17 cellular contexts compared by ENCODE assay signal in genomic region chr6:167779123-167779992, GRCh38. TPM values are rescaled to one million over a fixed set of nuclear protein-coding genes. Genes with fewer than 3 reads are reported as not detected.
DNase-seq lines count a peak whose midpoint lies in the region; ATAC-seq, FAIRE-seq and TF ChIP-seq lines count a peak whose summit lies in the region.
"Had no signal": no experiment of that assay in that cellular context is flagged by ENCODE, and none has a peak within 500 bp of the region (broad histone marks: within the 10 kb centered on the region; RNA-seq: fewer than 3 reads in every experiment).

No MANE protein-coding gene starts in this region.

- no peaks in the 10 kb centered on the region for H3K9me3 ChIP-seq in kidney (ENCODE audit: control insufficient read depth in 1 of 2, low read length in 2 of 2)
- H3K9me3 ChIP-seq in spleen: no peaks in the 10 kb centered on the region
- H3K9me3 ChIP-seq: SJSA1 had no signal

- no peak overlapping the region for H3K4me3 ChIP-seq in kidney (ENCODE audit: low read length in 2 of 2)
- no peak overlapping the region for H3K4me3 ChIP-seq in spleen
- H3K4me3 ChIP-seq: SJSA1 had no signal

- H3K4me1 ChIP-seq in kidney (ENCODE audit: control insufficient read depth in 1 of 2, insufficient read depth in 1 of 2, low read depth in 1 of 2, low read length in 2 of 2) (peaks cover 13 to 14% of the 10 kb centered on the region in 2 donors), spleen (no peaks in the 10 kb centered on the region)
- H3K4me1 ChIP-seq: SJSA1 had no signal

- H3K9ac ChIP-seq in kidney (ENCODE audit: low read length in 2 of 2): no peak overlapping the region

- FAIRE-seq in kidney (lab: Jason Lieb, UNC): no peak

- no peak for ATAC-seq in SK-N-SH treated with all-trans-retinoic acid at 6 μM for 48 hours

- H3K27ac ChIP-seq in kidney (ENCODE audit: low read depth in 2 of 2, low read length in 2 of 2) (peak overlapping the region in 1 of 2 donors; percentile 74), spleen (no peak overlapping the region)
- H3K27ac ChIP-seq: SJSA1 had no signal

- 85 to 93% (median 88%) methylated on average over 18 to 20 of the region's 20 CpGs for WGBS in spleen, 5 donors

- DNase-seq in NCI-H1092 treated with DMSO at 0.1 percent for 48 hours (lab: John Stamatoyannopoulos, UW) (peak; percentile 74), NCI-H2107 treated with DMSO at 0.1 percent for 48 hours (lab: John Stamatoyannopoulos, UW; ENCODE audit: unreplicated experiment) (peak; percentile 74), kidney (peak; percentile 40), spleen (peak; percentile 66), NCI-H526 treated with DMSO at 0.1 percent for 48 hours (lab: John Stamatoyannopoulos, UW) (no peak)
- no peak for DNase-seq in stimulated activated CD4-positive, alpha-beta T cell treated with anti-CD3 and anti-CD28 coated beads, Interleukin-12 subunit alpha, Interleukin-12 subunit beta, amount 100 ng/mL, for 4 hours
- DNase-seq: ACHN; AML-193; CD4-positive, CD25-positive, alpha-beta regulatory T cell; EL; H7; NCI-H2171; NCI-H446 treated with DMSO at 0.1 percent for 48 hours; NCI-H748 treated with DMSO at 0.1 percent for 48 hours; SW 1271 had no signal

- TF ChIP-seq POLR2A in spleen (IDR thresholded peaks at IDR 0.05): no peak

- intact Hi-C loops in kidney (cut with DNase I) (no loop called here), spleen (cut with DNase I; ENCODE audit: low total_unique reads) (no loop called here)

- H3K36me3 ChIP-seq in kidney (ENCODE audit: control insufficient read depth in 1 of 2, insufficient read depth in 2 of 2, low read length in 2 of 2) (no peaks in the 10 kb centered on the region), spleen (no peaks in the 10 kb centered on the region)
- H3K36me3 ChIP-seq: SJSA1 had no signal

- peaks cover 0 to 4% (median 0%) of the 10 kb centered on the region in 7 donors for H3K27me3 ChIP-seq in spleen (replicated peaks in 1 of 7)
- H3K27me3 ChIP-seq: SJSA1 had no signal

- TF ChIP-seq CTCF in kidney (IDR thresholded peaks at IDR 0.05; ENCODE audit: borderline replicate concordance, extremely low read depth, insufficient read depth) (no peak), spleen (IDR thresholded peaks at IDR 0.05 in 8 of 11, conservative IDR thresholded peaks at IDR 0.05 in 3 of 11) (no peak)

TF ChIP-seq in SK-N-SH treated with all-trans-retinoic acid at 6 μM for 48 hours, 23 proteins besides CTCF, POLR2A, EP300 and RAD21:
- no peak for TF ChIP-seq ZC3H10 (CRISPR knock-in tag; IDR thresholded peaks at IDR 0.05)

RNA-seq across cellular contexts. Expression of gene AFDN, which starts 47.4 kb away (rescaled TPM):
- total RNA-seq in kidney (175 TPM), spleen (100 to 1,000 TPM in 5 of 7 donors, 10 to 100 TPM in 2; 71.3 to 148 (median 133) TPM)
- polyA plus RNA-seq in kidney (ENCODE audit: insufficient read depth, low read depth, low replicate concordance) (21.5 TPM), spleen (10 to 100 TPM in 2 of 3 donors, 1 to 10 TPM in 1; 7.4 to 24.1 (median 12.1) TPM)

Comparison
In these comparisons a context has a peak if more than half of its experiments do, and no peak if none do; other contexts are left out.
1. DNase-seq: peak in NCI-H1092 treated with DMSO at 0.1 percent for 48 hours (single experiment), NCI-H2107 treated with DMSO at 0.1 percent for 48 hours (single experiment), kidney (single experiment) and spleen (single experiment); none in NCI-H526 treated with DMSO at 0.1 percent for 48 hours (single experiment) and stimulated activated CD4-positive, alpha-beta T cell treated with anti-CD3 and anti-CD28 coated beads, Interleukin-12 subunit alpha, Interleukin-12 subunit beta, amount 100 ng/mL, for 4 hours (single experiment).